ENCODE assay signal across 29 cellular contexts in genomic region chr17:50769884-50770283, GRCh38. TPM values are rescaled to one million over a fixed set of nuclear protein-coding genes. Genes with fewer than 3 reads are reported as not detected.
"Had no signal": no experiment of that assay in that cellular context is flagged by ENCODE, and none has a peak within 500 bp of the region (broad histone marks: within the 10 kb centered on the region; RNA-seq: fewer than 3 reads in every experiment).

No MANE protein-coding gene starts in this region.

- H3K79me2 ChIP-seq: hepatocyte had no signal

- H2AFZ ChIP-seq: hepatocyte had no signal

- H3K27me3 ChIP-seq: gastrocnemius medialis, hepatocyte, tibial nerve had no signal

- H3K36me3 Mint-ChIP-seq: activated naive CD4-positive, alpha-beta T cell treated with anti-CD3 and anti-CD28 coated beads, Interleukin-2, amount 10 ng/mL, durations not matched to agents 7 days and 5 days; activated naive CD8-positive, alpha-beta T cell treated with anti-CD3 and anti-CD28 coated beads, Interleukin-2, amount 10 ng/mL, durations not matched to agents 7 days and 5 days; naive thymus-derived CD8-positive, alpha-beta T cell; stimulated activated naive B cell treated with anti-CD40 and anti-IgM and Interleukin-4, amounts not matched to agents 10 μg/mL and 1 μg/mL and 100 μg/mL, for 72 hours had no signal

- H3K27ac Mint-ChIP-seq: activated CD4-positive, alpha-beta T cell treated with anti-CD3 and anti-CD28 coated beads, Interleukin-2, amount 10 ng/mL, durations not matched to agents 24 days and 14 days; activated CD8-positive, alpha-beta T cell treated with anti-CD3 and anti-CD28 coated beads for 36 hours; activated naive CD8-positive, alpha-beta T cell treated with anti-CD3 and anti-CD28 coated beads, Interleukin-2, amount 10 ng/mL, durations not matched to agents 7 days and 5 days; activated T-helper 1 cell treated with anti-CD3 and anti-CD28 coated beads, Interleukin-12 subunit alpha, Interleukin-12 subunit beta, Interleukin-2, Interleukin-4 antibody, amounts not matched to agents 30 ng/mL and 10 ng/mL and 1 ng/mL, durations not matched to agents 14 hours and 24 hours and 36 hours; dendritic cell treated with granulocyte-macrophage colony-stimulating factor and Interleukin-4, amounts not matched to agents 40 ng/mL and 50 ng/mL, for 4 days; naive thymus-derived CD8-positive, alpha-beta T cell; progenitor cell of endocrine pancreas; stimulated activated naive B cell treated with anti-CD40 and anti-IgM and Interleukin-4, amounts not matched to agents 10 μg/mL and 1 μg/mL and 100 μg/mL, for 72 hours had no signal

- H3K27ac ChIP-seq: epithelial cell of prostate, gastrocnemius medialis, hepatocyte, tibial nerve had no signal

- DNase-seq: activated CD4-positive, alpha-beta T cell treated with anti-CD3 and anti-CD28 coated beads, Interleukin-2, amount 10 ng/mL, durations not matched to agents 24 days and 14 days; activated CD4-positive, CD25-positive, alpha-beta regulatory T cell treated with anti-CD3 and anti-CD28 coated beads, Interleukin-2, amount 50 U/mL, for 72 hours; activated CD8-positive, alpha-beta T cell treated with anti-CD3 and anti-CD28 coated beads for 36 hours; activated effector memory CD4-positive, alpha-beta T cell treated with anti-CD3 and anti-CD28 coated beads, Interleukin-2, amount 50 U/mL, for 16 hours; activated naive CD4-positive, alpha-beta T cell treated with anti-CD3 and anti-CD28 coated beads, Interleukin-2, amount 10 ng/mL, durations not matched to agents 7 days and 5 days; activated naive CD8-positive, alpha-beta T cell treated with anti-CD3 and anti-CD28 coated beads, Interleukin-2, amount 10 ng/mL, durations not matched to agents 7 days and 5 days; activated T-cell treated with anti-CD3 and anti-CD28 coated beads, Interleukin-2, amount 50 U/mL, for 1 hour; caudate nucleus; gastrocnemius medialis; islet precursor cell; naive thymus-derived CD8-positive, alpha-beta T cell; small intestine; stimulated activated CD4-positive, alpha-beta T cell treated with anti-CD3 and anti-CD28 coated beads, Interleukin-1b, Interleukin-23, amount 100 ng/mL, for 48 hours; stimulated activated CD4-positive, alpha-beta T cell treated with anti-CD3 and anti-CD28 coated beads, Interleukin-4, amount 100 ng/mL, for 4 hours; stimulated activated naive B cell treated with anti-CD40 and anti-IgM and Interleukin-4, amounts not matched to agents 10 μg/mL and 1 μg/mL and 100 μg/mL, for 72 hours; T-helper 2 cell had no signal

- H3K4me2 ChIP-seq: hepatocyte had no signal

- H3K4me3 ChIP-seq: gastrocnemius medialis, hepatocyte, tibial nerve had no signal

- H3K9me3 Mint-ChIP-seq: activated CD4-positive, alpha-beta T cell treated with anti-CD3 and anti-CD28 coated beads, Interleukin-2, amount 10 ng/mL, durations not matched to agents 24 days and 14 days; activated CD8-positive, alpha-beta T cell treated with anti-CD3 and anti-CD28 coated beads for 36 hours; activated naive CD4-positive, alpha-beta T cell treated with anti-CD3 and anti-CD28 coated beads, Interleukin-2, amount 10 ng/mL, durations not matched to agents 7 days and 5 days; activated naive CD8-positive, alpha-beta T cell treated with anti-CD3 and anti-CD28 coated beads, Interleukin-2, amount 10 ng/mL, durations not matched to agents 7 days and 5 days; activated T-helper 1 cell treated with anti-CD3 and anti-CD28 coated beads, Interleukin-12 subunit alpha, Interleukin-12 subunit beta, Interleukin-2, Interleukin-4 antibody, amounts not matched to agents 30 ng/mL and 10 ng/mL and 1 ng/mL, durations not matched to agents 14 hours and 24 hours and 36 hours; dendritic cell treated with granulocyte-macrophage colony-stimulating factor and Interleukin-4, amounts not matched to agents 40 ng/mL and 50 ng/mL, for 4 days; naive thymus-derived CD8-positive, alpha-beta T cell; stimulated activated naive B cell treated with anti-CD40 and anti-IgM and Interleukin-4, amounts not matched to agents 10 μg/mL and 1 μg/mL and 100 μg/mL, for 72 hours had no signal

- H3K9me3 ChIP-seq: gastrocnemius medialis, tibial nerve had no signal

- H3K4me3 Mint-ChIP-seq: activated CD4-positive, alpha-beta T cell treated with anti-CD3 and anti-CD28 coated beads, Interleukin-2, amount 10 ng/mL, durations not matched to agents 24 days and 14 days; activated CD8-positive, alpha-beta T cell treated with anti-CD3 and anti-CD28 coated beads for 36 hours; activated naive CD4-positive, alpha-beta T cell treated with anti-CD3 and anti-CD28 coated beads, Interleukin-2, amount 10 ng/mL, durations not matched to agents 7 days and 5 days; activated naive CD8-positive, alpha-beta T cell treated with anti-CD3 and anti-CD28 coated beads, Interleukin-2, amount 10 ng/mL, durations not matched to agents 7 days and 5 days; activated T-helper 1 cell treated with anti-CD3 and anti-CD28 coated beads, Interleukin-12 subunit alpha, Interleukin-12 subunit beta, Interleukin-2, Interleukin-4 antibody, amounts not matched to agents 30 ng/mL and 10 ng/mL and 1 ng/mL, durations not matched to agents 14 hours and 24 hours and 36 hours; dendritic cell treated with granulocyte-macrophage colony-stimulating factor and Interleukin-4, amounts not matched to agents 40 ng/mL and 50 ng/mL, for 4 days; naive thymus-derived CD8-positive, alpha-beta T cell; stimulated activated naive B cell treated with anti-CD40 and anti-IgM and Interleukin-4, amounts not matched to agents 10 μg/mL and 1 μg/mL and 100 μg/mL, for 72 hours had no signal

- H3K4me1 Mint-ChIP-seq: activated CD4-positive, alpha-beta T cell treated with anti-CD3 and anti-CD28 coated beads, Interleukin-2, amount 10 ng/mL, durations not matched to agents 24 days and 14 days had no signal

- H3K4me1 ChIP-seq: gastrocnemius medialis had no signal

- H3K27me3 Mint-ChIP-seq: dendritic cell treated with granulocyte-macrophage colony-stimulating factor and Interleukin-4, amounts not matched to agents 40 ng/mL and 50 ng/mL, for 4 days; progenitor cell of endocrine pancreas; stimulated activated naive B cell treated with anti-CD40 and anti-IgM and Interleukin-4, amounts not matched to agents 10 μg/mL and 1 μg/mL and 100 μg/mL, for 72 hours had no signal

- H3K36me3 ChIP-seq: gastrocnemius medialis, tibial nerve had no signal

RNA-seq across cellular contexts. Expression of gene ANKRD40CL, which starts 2.6 kb away (rescaled TPM):
- total RNA-seq: activated CD4-positive, alpha-beta T cell treated with anti-CD3 and anti-CD28 coated beads, Interleukin-2, amount 10 ng/mL, durations not matched to agents 24 days and 14 days; activated CD8-positive, alpha-beta T cell treated with anti-CD3 and anti-CD28 coated beads for 36 hours; activated naive CD8-positive, alpha-beta T cell treated with anti-CD3 and anti-CD28 coated beads, Interleukin-2, amount 10 ng/mL, durations not matched to agents 7 days and 5 days; activated T-helper 1 cell treated with anti-CD3 and anti-CD28 coated beads, Interleukin-12 subunit alpha, Interleukin-12 subunit beta, Interleukin-2, Interleukin-4 antibody, amounts not matched to agents 30 ng/mL and 10 ng/mL and 1 ng/mL, durations not matched to agents 14 hours and 24 hours and 36 hours; astrocyte; chondrocyte; gastrocnemius medialis; liver; naive thymus-derived CD8-positive, alpha-beta T cell; progenitor cell of endocrine pancreas; renal cortical epithelial cell; sciatic nerve; temporal lobe; tibial nerve; urinary bladder had no signal
- polyA plus RNA-seq: liver; naive thymus-derived CD8-positive, alpha-beta T cell; urinary bladder had no signal
